In the genomic region with DNA sequence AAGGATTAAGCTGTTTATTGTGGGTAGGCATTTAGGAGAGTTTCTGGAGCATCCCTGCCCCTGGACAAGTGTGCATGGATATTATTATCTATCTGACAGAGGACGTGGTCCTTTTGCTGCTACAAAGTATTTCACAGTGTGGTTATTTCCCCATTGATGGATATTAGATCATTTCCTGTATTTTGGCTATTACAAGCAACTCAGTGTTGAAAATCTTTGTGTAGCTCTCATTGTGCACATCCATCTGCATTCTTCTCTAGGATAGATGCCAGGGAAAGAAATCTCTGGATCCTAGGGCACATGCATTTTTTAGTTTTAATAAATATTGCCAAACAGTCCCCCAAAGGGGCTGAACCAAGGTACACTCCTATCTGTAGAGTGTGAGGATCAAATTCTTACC, we compare ENCODE assay signal across 20 cellular contexts.
DNase-seq lines count a peak whose midpoint lies in the region; ATAC-seq, FAIRE-seq and TF ChIP-seq lines count a peak whose summit lies in the region.
"Had no signal": no experiment of that assay in that cellular context is flagged by ENCODE, and none has a peak within 500 bp of the region (broad histone marks: within the 10 kb centered on the region; RNA-seq: fewer than 3 reads in every experiment).

No MANE protein-coding gene starts in this region.

- H3K9ac ChIP-seq in GM12878 (ENCODE audit: control insufficient read depth, insufficient read depth, low read length): no peak overlapping the region

- no peaks in the 10 kb centered on the region for H3K9me3 ChIP-seq in GM12878 (replicated peaks; ENCODE audit: control insufficient read depth, insufficient read depth, low read length)
- H3K9me3 ChIP-seq in heart left ventricle: peaks cover 0 to 11% (median 0%) of the 10 kb centered on the region in 12 donors
- H3K9me3 ChIP-seq: A549, BE2C had no signal

- no peaks in the 10 kb centered on the region for H4K20me1 ChIP-seq in GM12878 (ENCODE audit: control insufficient read depth, insufficient read depth)

- H3K4me2 ChIP-seq in GM12878 (ENCODE audit: control insufficient read depth, insufficient read depth): no peak overlapping the region
- H3K4me2 ChIP-seq: A549 had no signal

- H2AFZ ChIP-seq in GM12878 (ENCODE audit: control insufficient read depth, low read depth, low read length): no peak overlapping the region

- no peaks in the 10 kb centered on the region for H3K36me3 ChIP-seq in GM12878 (ENCODE audit: control insufficient read depth in 2 of 2, insufficient read depth in 2 of 2, low read length in 1 of 2)
- no peaks in the 10 kb centered on the region for H3K36me3 ChIP-seq in heart left ventricle
- H3K36me3 ChIP-seq: BE2C had no signal

- H3K4me1 ChIP-seq in GM12878 (ENCODE audit: control insufficient read depth, insufficient read depth, low read length) (no peaks in the 10 kb centered on the region), heart left ventricle (no peaks in the 10 kb centered on the region)
- H3K4me1 ChIP-seq: A549, BE2C had no signal

- H3K4me3 ChIP-seq in GM12878 (no peak overlapping the region), heart left ventricle (no peak overlapping the region)
- H3K4me3 ChIP-seq: A549 had no signal

- TF ChIP-seq RAD21 in GM12878 (IDR thresholded peaks at IDR 0.05; ENCODE audit: insufficient read depth, low read depth, low read length): no peak

- no peaks in the 10 kb centered on the region for H3K79me2 ChIP-seq in GM12878 (ENCODE audit: control insufficient read depth, insufficient read depth, low read length)

- intact Hi-C loops in GM12878 (cut with micrococcal nuclease; ENCODE audit: unreplicated experiment): no loop called here
- intact Hi-C loops in heart left ventricle (cut with DNase I): no loop called here

- H3K27ac ChIP-seq in GM12878 (ENCODE audit: control insufficient read depth, insufficient read depth) (no peak overlapping the region), heart left ventricle (no peak overlapping the region)
- H3K27ac ChIP-seq: A549, C4-2B had no signal

- ATAC-seq in GM12878: no peak
- ATAC-seq in heart left ventricle: no peak
- ATAC-seq in HG03025 (IDR thresholded peaks at IDR 0.05; ENCODE audit: low FRiP score, unreplicated experiment): no peak
- no peak for ATAC-seq in GM21390 (IDR thresholded peaks at IDR 0.05; ENCODE audit: unreplicated experiment)
- ATAC-seq: A549, HCT116 had no signal

- FAIRE-seq in GM12878 (lab: Jason Lieb, UNC): peak; percentile 18
- FAIRE-seq: A549, D721Med, G401.6, GM12892, GM19239, H54 had no signal

- DNase-seq in GM12878 (ENCODE audit: low read depth, low spot score): no peak
- peak; percentile 79 for DNase-seq in globus pallidus (ENCODE audit: low spot score)
- peak; percentile 62 for DNase-seq in putamen (ENCODE audit: low spot score)
- DNase-seq in heart left ventricle: no peak
- DNase-seq in iPS-NIHi7 (ENCODE audit: extremely low spot score): no peak
- DNase-seq: BE2C; CD4-positive, alpha-beta memory T cell; DMS153; DMS79 treated with DMSO at 0.1 percent for 48 hours; EL had no signal

- BruUV-seq in GM12878 (replicated peaks; lab: Mats Ljungman, UMichigan): no TSS peak

- CTCF ChIA-PET in GM12878 (lab: Yijun Ruan, JAX): no interaction called here

- no peak for TF ChIP-seq CTCF in GM12878 (IDR thresholded peaks at IDR 0.05 in 2 of 3, conservative IDR thresholded peaks at IDR 0.05 in 1 of 3; ENCODE audit: control insufficient read depth in 2 of 3, extremely low read depth in 1 of 3, insufficient read depth in 1 of 3, low read depth in 3 of 3, low read length in 3 of 3)
- TF ChIP-seq CTCF in heart left ventricle (IDR thresholded peaks at IDR 0.05): no peak

- RAD21 ChIA-PET in GM12878 (lab: Charles Lee; ENCODE audit: unreplicated experiment): no interaction called here

- POLR2A ChIA-PET in GM12878 (lab: Charles Lee): no interaction called here

- no peaks in the 10 kb centered on the region for H3K27me3 ChIP-seq in GM12878 (replicated peaks in 1 of 2; ENCODE audit: control insufficient read depth in 2 of 2, insufficient read depth in 2 of 2, low read length in 1 of 2)
- H3K27me3 ChIP-seq in heart left ventricle: peaks cover 0 to 6% (median 0%) of the 10 kb centered on the region in 9 donors
- H3K27me3 ChIP-seq: BE2C had no signal

- WGBS in GM12878 (ENCODE audit: insufficient coverage, insufficient replicate concordance, low lambda C conversion rate, missing lambda C conversion rate): 0% methylated on average over 1 of the region's 1 CpG
- 21 to 31% (median 30%) methylated on average over 1 of the region's 1 CpG for WGBS in heart left ventricle, 4 donors

- TF ChIP-seq POLR2A in GM12878 (IDR thresholded peaks at IDR 0.05; ENCODE audit: low read depth, low read length): no peak
- TF ChIP-seq POLR2A in heart left ventricle (IDR thresholded peaks at IDR 0.05): no peak

- SMC1A ChIA-PET in GM12878 (lab: Charles Lee; ENCODE audit: uncharacterized antibody, unreplicated experiment): no interaction called here

- in situ Hi-C loops in GM12878 (cut with MboI): no loop called here

- no peak for TF ChIP-seq EP300 in GM12878 (IDR thresholded peaks at IDR 0.05; ENCODE audit: borderline replicate concordance in 1 of 2, control insufficient read depth in 1 of 2, low read depth in 2 of 2, low read length in 2 of 2)

TF ChIP-seq in GM12878, 131 proteins besides CTCF, POLR2A, EP300 and RAD21 (continues in another document):
- no peak for TF ChIP-seq BRCA1 (IDR thresholded peaks at IDR 0.05; ENCODE audit: low read depth, low read length)
- TF ChIP-seq NR2C1 (IDR thresholded peaks at IDR 0.05): no peak
- TF ChIP-seq, protein P1, sequence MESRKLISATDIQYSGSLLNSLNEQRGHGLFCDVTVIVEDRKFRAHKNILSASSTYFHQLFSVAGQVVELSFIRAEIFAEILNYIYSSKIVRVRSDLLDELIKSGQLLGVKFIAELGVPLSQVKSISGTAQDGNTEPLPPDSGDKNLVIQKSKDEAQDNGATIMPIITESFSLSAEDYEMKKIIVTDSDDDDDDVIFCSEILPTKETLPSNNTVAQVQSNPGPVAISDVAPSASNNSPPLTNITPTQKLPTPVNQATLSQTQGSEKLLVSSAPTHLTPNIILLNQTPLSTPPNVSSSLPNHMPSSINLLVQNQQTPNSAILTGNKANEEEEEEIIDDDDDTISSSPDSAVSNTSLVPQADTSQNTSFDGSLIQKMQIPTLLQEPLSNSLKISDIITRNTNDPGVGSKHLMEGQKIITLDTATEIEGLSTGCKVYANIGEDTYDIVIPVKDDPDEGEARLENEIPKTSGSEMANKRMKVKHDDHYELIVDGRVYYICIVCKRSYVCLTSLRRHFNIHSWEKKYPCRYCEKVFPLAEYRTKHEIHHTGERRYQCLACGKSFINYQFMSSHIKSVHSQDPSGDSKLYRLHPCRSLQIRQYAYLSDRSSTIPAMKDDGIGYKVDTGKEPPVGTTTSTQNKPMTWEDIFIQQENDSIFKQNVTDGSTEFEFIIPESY (IDR thresholded peaks at IDR 0.05): no peak
- no peak for TF ChIP-seq TCF3 (IDR thresholded peaks at IDR 0.05; ENCODE audit: borderline replicate concordance, insufficient read depth, low read depth, low read length)
- no peak for TF ChIP-seq CBFB (IDR thresholded peaks at IDR 0.05; ENCODE audit: low read depth)
- TF ChIP-seq NFYA (IDR thresholded peaks at IDR 0.05; ENCODE audit: borderline replicate concordance, low read depth, low read length): no peak
- no peak for TF ChIP-seq NBN (IDR thresholded peaks at IDR 0.05)
- TF ChIP-seq SPI1 (IDR thresholded peaks at IDR 0.05; ENCODE audit: borderline replicate concordance, insufficient read depth, low read depth, low read length): no peak
- TF ChIP-seq TARDBP (IDR thresholded peaks at IDR 0.05; ENCODE audit: borderline replicate concordance): no peak
- TF ChIP-seq, protein P2, sequence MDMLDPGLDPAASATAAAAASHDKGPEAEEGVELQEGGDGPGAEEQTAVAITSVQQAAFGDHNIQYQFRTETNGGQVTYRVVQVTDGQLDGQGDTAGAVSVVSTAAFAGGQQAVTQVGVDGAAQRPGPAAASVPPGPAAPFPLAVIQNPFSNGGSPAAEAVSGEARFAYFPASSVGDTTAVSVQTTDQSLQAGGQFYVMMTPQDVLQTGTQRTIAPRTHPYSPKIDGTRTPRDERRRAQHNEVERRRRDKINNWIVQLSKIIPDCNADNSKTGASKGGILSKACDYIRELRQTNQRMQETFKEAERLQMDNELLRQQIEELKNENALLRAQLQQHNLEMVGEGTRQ (IDR thresholded peaks at IDR 0.05; ENCODE audit: borderline replicate concordance, low read depth, low read length): no peak
- TF ChIP-seq, protein P3, sequence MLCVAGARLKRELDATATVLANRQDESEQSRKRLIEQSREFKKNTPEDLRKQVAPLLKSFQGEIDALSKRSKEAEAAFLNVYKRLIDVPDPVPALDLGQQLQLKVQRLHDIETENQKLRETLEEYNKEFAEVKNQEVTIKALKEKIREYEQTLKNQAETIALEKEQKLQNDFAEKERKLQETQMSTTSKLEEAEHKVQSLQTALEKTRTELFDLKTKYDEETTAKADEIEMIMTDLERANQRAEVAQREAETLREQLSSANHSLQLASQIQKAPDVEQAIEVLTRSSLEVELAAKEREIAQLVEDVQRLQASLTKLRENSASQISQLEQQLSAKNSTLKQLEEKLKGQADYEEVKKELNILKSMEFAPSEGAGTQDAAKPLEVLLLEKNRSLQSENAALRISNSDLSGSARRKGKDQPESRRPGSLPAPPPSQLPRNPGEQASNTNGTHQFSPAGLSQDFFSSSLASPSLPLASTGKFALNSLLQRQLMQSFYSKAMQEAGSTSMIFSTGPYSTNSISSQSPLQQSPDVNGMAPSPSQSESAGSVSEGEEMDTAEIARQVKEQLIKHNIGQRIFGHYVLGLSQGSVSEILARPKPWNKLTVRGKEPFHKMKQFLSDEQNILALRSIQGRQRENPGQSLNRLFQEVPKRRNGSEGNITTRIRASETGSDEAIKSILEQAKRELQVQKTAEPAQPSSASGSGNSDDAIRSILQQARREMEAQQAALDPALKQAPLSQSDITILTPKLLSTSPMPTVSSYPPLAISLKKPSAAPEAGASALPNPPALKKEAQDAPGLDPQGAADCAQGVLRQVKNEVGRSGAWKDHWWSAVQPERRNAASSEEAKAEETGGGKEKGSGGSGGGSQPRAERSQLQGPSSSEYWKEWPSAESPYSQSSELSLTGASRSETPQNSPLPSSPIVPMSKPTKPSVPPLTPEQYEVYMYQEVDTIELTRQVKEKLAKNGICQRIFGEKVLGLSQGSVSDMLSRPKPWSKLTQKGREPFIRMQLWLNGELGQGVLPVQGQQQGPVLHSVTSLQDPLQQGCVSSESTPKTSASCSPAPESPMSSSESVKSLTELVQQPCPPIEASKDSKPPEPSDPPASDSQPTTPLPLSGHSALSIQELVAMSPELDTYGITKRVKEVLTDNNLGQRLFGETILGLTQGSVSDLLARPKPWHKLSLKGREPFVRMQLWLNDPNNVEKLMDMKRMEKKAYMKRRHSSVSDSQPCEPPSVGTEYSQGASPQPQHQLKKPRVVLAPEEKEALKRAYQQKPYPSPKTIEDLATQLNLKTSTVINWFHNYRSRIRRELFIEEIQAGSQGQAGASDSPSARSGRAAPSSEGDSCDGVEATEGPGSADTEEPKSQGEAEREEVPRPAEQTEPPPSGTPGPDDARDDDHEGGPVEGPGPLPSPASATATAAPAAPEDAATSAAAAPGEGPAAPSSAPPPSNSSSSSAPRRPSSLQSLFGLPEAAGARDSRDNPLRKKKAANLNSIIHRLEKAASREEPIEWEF (IDR thresholded peaks at IDR 0.05; ENCODE audit: insufficient replicate concordance, low read depth, low read length): no peak

Comparison
In these comparisons a context has a peak if more than half of its experiments do, and no peak if none do; other contexts are left out.
1. DNase-seq: peak in globus pallidus (single experiment) and putamen (single experiment); none in GM12878 (single experiment), heart left ventricle (0 of 5) and iPS-NIHi7 (single experiment).